In genomic region chr15:99519366-99519765, GRCh38 we compare ENCODE assay signal across 3 cellular contexts.
TF ChIP-seq lines count a peak whose summit lies in the region.

No MANE protein-coding gene starts in this region.

TF ChIP-seq in HEK293, 187 proteins besides CTCF, POLR2A, EP300 and RAD21:
- 0 out of 2 replicates have a peak, but pooled peaks have one; percentile 32 for TF ChIP-seq ZNF121 (tag by site-specific recombination; IDR thresholded peaks at IDR 0.05)
TF ChIP-seq in HEK293: peak in this region for 1; not testable (repeated sequence) for 186.

TF ChIP-seq in WTC11, 78 proteins besides CTCF, POLR2A, EP300 and RAD21:
- 0 out of 2 replicates have a peak, but pooled peaks have one; percentile 40 for TF ChIP-seq ZNF121 (CRISPR knock-in tag; IDR thresholded peaks at IDR 0.05)

TF ChIP-seq in HepG2, 621 proteins besides CTCF, POLR2A, EP300 and RAD21:
- 0 out of 2 replicates have a peak, but pooled peaks have one; percentile 15 for TF ChIP-seq ZNF121 (CRISPR knock-in tag; IDR thresholded peaks at IDR 0.05)
